In the genomic region with DNA sequence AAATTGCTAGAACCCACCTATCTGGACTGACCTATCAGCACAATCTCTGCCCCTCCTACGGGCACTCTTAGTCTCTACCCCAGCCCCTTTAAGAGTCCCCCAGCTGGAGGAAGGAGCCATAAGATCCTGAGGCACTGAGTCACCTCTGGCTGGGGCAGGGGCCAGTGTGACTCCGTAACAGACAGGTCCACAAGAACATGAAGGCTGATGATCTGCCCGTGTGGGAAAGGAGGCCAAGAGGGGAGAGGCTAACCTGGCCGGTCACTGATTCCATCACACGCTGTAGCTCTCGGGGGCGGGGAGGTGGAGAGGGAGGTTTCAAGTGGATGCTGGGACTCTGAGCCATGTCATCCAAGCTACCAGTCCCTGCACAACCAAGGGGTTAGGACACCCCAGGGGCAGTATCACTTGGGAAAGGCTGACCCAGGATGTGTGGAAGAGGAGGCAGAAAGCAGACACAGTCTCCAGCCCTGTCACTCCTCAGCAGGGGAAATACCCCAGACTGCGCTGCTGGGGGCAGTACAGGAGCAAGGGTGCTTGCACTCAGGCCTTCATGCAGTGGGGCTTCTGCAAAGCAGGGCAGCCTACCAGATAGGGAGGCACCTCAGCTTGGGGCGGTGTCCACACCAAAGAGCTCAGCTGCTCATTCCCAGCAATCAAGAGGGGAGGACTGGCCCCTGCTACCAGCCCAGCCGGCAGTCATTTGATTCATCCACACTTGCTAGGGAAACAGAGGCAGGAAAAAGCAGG, we compare ENCODE assay signal across 12 cellular contexts. TPM values are rescaled to one million over a fixed set of nuclear protein-coding genes. Genes with fewer than 3 reads are reported as not detected.
DNase-seq lines count a peak whose midpoint lies in the region; ATAC-seq, FAIRE-seq and TF ChIP-seq lines count a peak whose summit lies in the region.
"Had no signal": no experiment of that assay in that cellular context is flagged by ENCODE, and none has a peak within 500 bp of the region (broad histone marks: within the 10 kb centered on the region; RNA-seq: fewer than 3 reads in every experiment).

No MANE protein-coding gene starts in this region.

- H3K27ac Mint-ChIP-seq in CD4-positive, alpha-beta T cell = peak overlapping the region; percentile 80
- H3K27ac Mint-ChIP-seq in HFFc6 = peak overlapping the region; percentile 66
- H3K27ac Mint-ChIP-seq in astrocyte (ENCODE audit: unreplicated experiment) = peak overlapping the region; percentile 84
- peak overlapping the region; percentile 50 for H3K27ac Mint-ChIP-seq in neural crest cell (ENCODE audit: unreplicated experiment)
- no peak overlapping the region for H3K27ac Mint-ChIP-seq in MCF 10A (ENCODE audit: low read depth, unreplicated experiment)

- peaks cover 25% of the 10 kb centered on the region for H3K36me3 ChIP-seq in astrocyte (ENCODE audit: insufficient read depth, low read length)

- peaks cover 38% of the 10 kb centered on the region for H3K4me1 Mint-ChIP-seq in CD4-positive, alpha-beta T cell (ENCODE audit: low read depth)
- H3K4me1 Mint-ChIP-seq in HFFc6 (ENCODE audit: low read depth) (peaks cover 26% of the 10 kb centered on the region), astrocyte (ENCODE audit: low read depth, unreplicated experiment) (peaks cover 19% of the 10 kb centered on the region), neural crest cell (peaks cover 4% of the 10 kb centered on the region), MCF 10A (ENCODE audit: insufficient read depth, unreplicated experiment) (peaks cover 15% of the 10 kb centered on the region)

- no peak for TF ChIP-seq CTCF in CD4-positive, alpha-beta T cell (IDR thresholded peaks at IDR 0.05)
- TF ChIP-seq CTCF in HFFc6 (IDR thresholded peaks at IDR 0.05) (no peak), astrocyte (IDR thresholded peaks at IDR 0.05; ENCODE audit: insufficient read depth, low read depth, low read length) (no peak), neural crest cell (conservative IDR thresholded peaks at IDR 0.05) (no peak), MCF 10A (IDR thresholded peaks at IDR 0.05; ENCODE audit: unreplicated experiment) (no peak)

- DNase-seq in CD4-positive, alpha-beta T cell = no peak
- DNase-seq in HFFc6 (no peak), astrocyte (ENCODE audit: low read depth) (no peak), neural crest cell (ENCODE audit: low read depth, low spot score) (no peak), NCI-H510A treated with DMSO at 0.1 percent for 48 hours (lab: John Stamatoyannopoulos, UW) (no peak), NCI-H146 (lab: John Stamatoyannopoulos, UW) (no peak), MCF 10A (ENCODE audit: unreplicated experiment) (no peak)
- DNase-seq: NCI-H524; stimulated activated CD8-positive, alpha-beta memory T cell treated with anti-CD3 and anti-CD28 coated beads, Interleukin-4, amount 100 ng/mL, for 48 hours had no signal

- no peak overlapping the region for H3K27ac ChIP-seq in CD4-positive, alpha-beta T cell (ENCODE audit: low read depth, low read length)
- no peak overlapping the region for H3K27ac ChIP-seq in astrocyte (ENCODE audit: low read depth, low read length)
- H3K27ac ChIP-seq: epithelial cell of prostate, SJSA1 had no signal

- peaks cover 6% of the 10 kb centered on the region for H3K79me2 ChIP-seq in astrocyte (ENCODE audit: insufficient read depth, low read length)

- no peaks in the 10 kb centered on the region for H3K9me3 Mint-ChIP-seq in CD4-positive, alpha-beta T cell
- H3K9me3 Mint-ChIP-seq in HFFc6 (no peaks in the 10 kb centered on the region; the same call in 1 of the 2 replicates), astrocyte (ENCODE audit: unreplicated experiment) (no peaks in the 10 kb centered on the region), neural crest cell (no peaks in the 10 kb centered on the region), MCF 10A (ENCODE audit: unreplicated experiment) (no peaks in the 10 kb centered on the region)

- no peak overlapping the region for H3K9ac ChIP-seq in astrocyte (ENCODE audit: low read length)

- H4K20me1 ChIP-seq in astrocyte (ENCODE audit: insufficient read depth, low read length) = peaks cover 14% of the 10 kb centered on the region

- no peak overlapping the region for H3K4me2 ChIP-seq in astrocyte (ENCODE audit: low read length)

- no peaks in the 10 kb centered on the region for H3K27me3 Mint-ChIP-seq in CD4-positive, alpha-beta T cell
- peaks cover 8% of the 10 kb centered on the region for H3K27me3 Mint-ChIP-seq in HFFc6 (ENCODE audit: insufficient read depth)
- no peaks in the 10 kb centered on the region for H3K27me3 Mint-ChIP-seq in astrocyte (ENCODE audit: low read depth, unreplicated experiment)
- no peaks in the 10 kb centered on the region for H3K27me3 Mint-ChIP-seq in neural crest cell (ENCODE audit: low read depth)
- H3K27me3 Mint-ChIP-seq in MCF 10A (ENCODE audit: insufficient read depth, unreplicated experiment) = no peaks in the 10 kb centered on the region

- H3K4me1 ChIP-seq in astrocyte (ENCODE audit: insufficient read depth, low read length) = peaks cover 19% of the 10 kb centered on the region
- H3K4me1 ChIP-seq: SJSA1 had no signal

- no TSS peak for BruUV-seq in MCF 10A (replicated peaks; lab: Mats Ljungman, UMichigan)

- POLR2A ChIA-PET in CD4-positive, alpha-beta T cell (lab: Charles Lee) = no interaction called here
- POLR2A ChIA-PET in MCF 10A (lab: Yijun Ruan, JAX) = interaction anchor here (5.2 kb wide), 1 partner anchor 9 kb away, joined by 69 read pairs; no protein-coding TSS in a partner anchor

- no peak overlapping the region for H3K4me3 Mint-ChIP-seq in CD4-positive, alpha-beta T cell
- H3K4me3 Mint-ChIP-seq in HFFc6 (no peak overlapping the region), astrocyte (ENCODE audit: unreplicated experiment) (no peak overlapping the region), neural crest cell (no peak overlapping the region), MCF 10A (ENCODE audit: unreplicated experiment) (no peak overlapping the region)

- intact Hi-C loops in CD4-positive, alpha-beta T cell (cut with DNase I, micrococcal nuclease) = no loop called here
- intact Hi-C loops in MCF 10A (cut with micrococcal nuclease) = no loop called here

- FAIRE-seq in astrocyte (lab: Jason Lieb, UNC) = no peak

- H3K36me3 Mint-ChIP-seq in CD4-positive, alpha-beta T cell (ENCODE audit: low read depth) = peaks cover 67% of the 10 kb centered on the region
- H3K36me3 Mint-ChIP-seq in HFFc6 (ENCODE audit: low read depth) (peaks cover 17% of the 10 kb centered on the region), astrocyte (ENCODE audit: low read depth, unreplicated experiment) (peaks cover 22% of the 10 kb centered on the region), neural crest cell (ENCODE audit: low read depth) (no peaks in the 10 kb centered on the region), MCF 10A (ENCODE audit: insufficient read depth, unreplicated experiment) (peaks cover 50% of the 10 kb centered on the region)

- H2AFZ ChIP-seq in astrocyte (ENCODE audit: low read depth, low read length) = no peak overlapping the region

- H3K9me3 ChIP-seq in CD4-positive, alpha-beta T cell (ENCODE audit: control insufficient read depth, low read length) = no peaks in the 10 kb centered on the region
- no peaks in the 10 kb centered on the region for H3K9me3 ChIP-seq in astrocyte (ENCODE audit: insufficient read depth, low read depth, low read length)
- H3K9me3 ChIP-seq: SJSA1 had no signal

- no peak overlapping the region for H3K4me3 ChIP-seq in astrocyte (ENCODE audit: insufficient read depth, low read depth, low read length)
- H3K4me3 ChIP-seq: SJSA1 had no signal

- no peaks in the 10 kb centered on the region for H3K27me3 ChIP-seq in CD4-positive, alpha-beta T cell (ENCODE audit: control insufficient read depth, insufficient read depth, low read length)
- H3K27me3 ChIP-seq in astrocyte (ENCODE audit: insufficient read depth, low read length) = no peaks in the 10 kb centered on the region
- H3K27me3 ChIP-seq: SJSA1 had no signal

- no peak for ATAC-seq in CD4-positive, alpha-beta T cell (ENCODE audit: poor library complexity)

- CTCF ChIA-PET in CD4-positive, alpha-beta T cell (lab: Charles Lee) = interaction anchor here (0.7 kb wide), 1 partner anchor 21 kb away, joined by 3 read pairs; no protein-coding TSS in a partner anchor
- CTCF ChIA-PET in MCF 10A (lab: Yijun Ruan, JAX) = interaction anchor here (0.7 to 0.9 kb wide), 2 partner anchors 14 to 149 kb away, joined by 3 read pairs; no protein-coding TSS in a partner anchor

RNA-seq across cellular contexts. Expression of a gene that starts 22.3 kb away (rescaled TPM):
- total RNA-seq in CD4-positive, alpha-beta T cell = 10 to 100 TPM; 33.7 to 36.3 TPM
- total RNA-seq in HFFc6 (2021; fragmentation: NEBNext Ultra II Directional; extraction: Animal tissue kit (Norgen Biotek cat#: 25700)) = 100 to 1,000 TPM; 107 to 134 (median 110) TPM
- total RNA-seq in astrocyte = 116 and 129 TPM in 2 replicates
- total RNA-seq in neural crest cell = 31.9 and 32.2 TPM in 2 replicates
- 61.0 and 63.6 TPM in 2 replicates for total RNA-seq in MCF 10A (2022)

RNA-seq across cellular contexts. Expression of a gene that starts 22.7 kb away (rescaled TPM):
- 10 to 100 TPM; 22.7 to 23.0 TPM for total RNA-seq in CD4-positive, alpha-beta T cell
- total RNA-seq in HFFc6 (2021; fragmentation: NEBNext Ultra II Directional; extraction: Animal tissue kit (Norgen Biotek cat#: 25700)) = 10 to 100 TPM in 1 of 6 experiments, 1 to 10 TPM in 5; 7.6 to 12.3 (median 9.0) TPM
- total RNA-seq in astrocyte = 18.3 and 20.3 TPM in 2 replicates
- 13.7 and 15.3 TPM in 2 replicates for total RNA-seq in neural crest cell
- total RNA-seq in MCF 10A (2022) = 14.5 and 15.3 TPM in 2 replicates

RNA-seq across cellular contexts. Expression of a gene that starts 40.8 kb away (rescaled TPM):
- total RNA-seq in CD4-positive, alpha-beta T cell = not detected
- total RNA-seq in HFFc6 (2021; fragmentation: NEBNext Ultra II Directional; extraction: Animal tissue kit (Norgen Biotek cat#: 25700)) = not detected
- total RNA-seq in astrocyte (0.57 and 0.60 TPM in 2 replicates), neural crest cell (not detected in 2 replicates), MCF 10A (2022) (not detected in 2 replicates)
- total RNA-seq: activated CD8-positive, alpha-beta memory T cell treated with anti-CD3 and anti-CD28 coated beads for 36 hours; SJSA1 had no signal
